1 cellular context compared by ENCODE assay signal in the genomic region with DNA sequence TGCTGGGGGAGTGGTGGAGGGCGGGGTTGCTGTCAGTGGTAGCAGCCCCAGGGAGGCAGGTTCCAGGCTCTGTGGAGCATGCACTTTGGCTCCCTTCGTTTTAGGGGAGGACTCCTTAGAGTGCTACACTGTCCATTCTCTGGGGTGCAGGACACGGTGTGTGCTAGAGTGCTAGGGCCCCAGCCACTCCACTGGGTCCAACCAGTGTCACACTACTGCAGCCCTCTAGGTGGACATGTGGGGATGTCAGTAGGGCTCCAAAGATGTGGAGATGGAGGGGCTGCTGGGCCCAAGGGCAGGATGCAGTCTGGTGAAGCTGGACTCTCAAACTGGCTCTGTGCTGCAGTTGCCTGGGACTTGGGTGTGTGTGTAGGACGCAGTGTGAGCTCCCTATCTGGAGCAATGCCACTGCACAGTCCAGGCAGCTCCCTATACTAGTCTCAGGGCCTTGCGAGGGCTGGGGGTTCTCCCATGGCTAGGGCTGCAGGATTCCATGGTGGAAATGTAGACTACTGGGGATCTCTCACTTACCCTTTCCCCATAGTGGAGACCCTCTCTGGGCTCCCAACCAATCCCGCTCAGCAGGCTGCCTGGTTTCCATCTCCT.
TF ChIP-seq lines count a peak whose summit lies in the region.

No MANE protein-coding gene starts in this region.

TF ChIP-seq in HepG2, 621 proteins besides CTCF, POLR2A, EP300 and RAD21:
- TF ChIP-seq, protein P1, sequence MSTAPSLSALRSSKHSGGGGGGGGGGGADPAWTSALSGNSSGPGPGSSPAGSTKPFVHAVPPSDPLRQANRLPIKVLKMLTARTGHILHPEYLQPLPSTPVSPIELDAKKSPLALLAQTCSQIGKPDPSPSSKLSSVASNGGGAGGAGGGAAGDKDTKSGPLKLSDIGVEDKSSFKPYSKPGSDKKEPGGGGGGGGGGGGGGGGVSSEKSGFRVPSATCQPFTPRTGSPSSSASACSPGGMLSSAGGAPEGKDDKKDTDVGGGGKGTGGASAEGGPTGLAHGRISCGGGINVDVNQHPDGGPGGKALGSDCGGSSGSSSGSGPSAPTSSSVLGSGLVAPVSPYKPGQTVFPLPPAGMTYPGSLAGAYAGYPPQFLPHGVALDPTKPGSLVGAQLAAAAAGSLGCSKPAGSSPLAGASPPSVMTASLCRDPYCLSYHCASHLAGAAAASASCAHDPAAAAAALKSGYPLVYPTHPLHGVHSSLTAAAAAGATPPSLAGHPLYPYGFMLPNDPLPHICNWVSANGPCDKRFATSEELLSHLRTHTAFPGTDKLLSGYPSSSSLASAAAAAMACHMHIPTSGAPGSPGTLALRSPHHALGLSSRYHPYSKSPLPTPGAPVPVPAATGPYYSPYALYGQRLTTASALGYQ (CRISPR knock-in tag; IDR thresholded peaks at IDR 0.05) = no peak
- TF ChIP-seq NONO (IDR thresholded peaks at IDR 0.05) (no peak), NONO (CRISPR knock-in tag; conservative IDR thresholded peaks at IDR 0.05) (no peak), NBN (conservative IDR thresholded peaks at IDR 0.05) (no peak), ZBTB8A (CRISPR knock-in tag; IDR thresholded peaks at IDR 0.05; ENCODE audit: borderline replicate concordance, low read depth) (no peak), DNMT1 (CRISPR knock-in tag; IDR thresholded peaks at IDR 0.05) (no peak), ASH2L (IDR thresholded peaks at IDR 0.05; ENCODE audit: insufficient read length, low read depth, low read length) (no peak), HDAC1 (CRISPR knock-in tag; IDR thresholded peaks at IDR 0.05) (no peak), NR2F2 (IDR thresholded peaks at IDR 0.05; ENCODE audit: borderline replicate concordance, low read depth) (no peak), CEBPG (CRISPR knock-in tag; IDR thresholded peaks at IDR 0.05) (no peak), ZNF350 (CRISPR knock-in tag; IDR thresholded peaks at IDR 0.05; ENCODE audit: borderline replicate concordance, low read depth) (no peak), DPF2 (CRISPR knock-in tag; IDR thresholded peaks at IDR 0.05; ENCODE audit: borderline replicate concordance, low read depth) (no peak), ELF1 (CRISPR knock-in tag; IDR thresholded peaks at IDR 0.05) (no peak)
- TF ChIP-seq, protein P2, sequence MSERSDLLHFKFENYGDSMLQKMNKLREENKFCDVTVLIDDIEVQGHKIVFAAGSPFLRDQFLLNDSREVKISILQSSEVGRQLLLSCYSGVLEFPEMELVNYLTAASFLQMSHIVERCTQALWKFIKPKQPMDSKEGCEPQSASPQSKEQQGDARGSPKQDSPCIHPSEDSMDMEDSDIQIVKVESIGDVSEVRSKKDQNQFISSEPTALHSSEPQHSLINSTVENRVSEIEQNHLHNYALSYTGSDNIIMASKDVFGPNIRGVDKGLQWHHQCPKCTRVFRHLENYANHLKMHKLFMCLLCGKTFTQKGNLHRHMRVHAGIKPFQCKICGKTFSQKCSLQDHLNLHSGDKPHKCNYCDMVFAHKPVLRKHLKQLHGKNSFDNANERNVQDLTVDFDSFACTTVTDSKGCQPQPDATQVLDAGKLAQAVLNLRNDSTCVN (CRISPR knock-in tag; IDR thresholded peaks at IDR 0.05; ENCODE audit: borderline replicate concordance) = no peak
- TF ChIP-seq, protein P3, sequence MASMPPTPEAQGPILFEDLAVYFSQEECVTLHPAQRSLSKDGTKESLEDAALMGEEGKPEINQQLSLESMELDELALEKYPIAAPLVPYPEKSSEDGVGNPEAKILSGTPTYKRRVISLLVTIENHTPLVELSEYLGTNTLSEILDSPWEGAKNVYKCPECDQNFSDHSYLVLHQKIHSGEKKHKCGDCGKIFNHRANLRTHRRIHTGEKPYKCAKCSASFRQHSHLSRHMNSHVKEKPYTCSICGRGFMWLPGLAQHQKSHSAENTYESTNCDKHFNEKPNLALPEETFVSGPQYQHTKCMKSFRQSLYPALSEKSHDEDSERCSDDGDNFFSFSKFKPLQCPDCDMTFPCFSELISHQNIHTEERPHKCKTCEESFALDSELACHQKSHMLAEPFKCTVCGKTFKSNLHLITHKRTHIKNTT (CRISPR knock-in tag; IDR thresholded peaks at IDR 0.05) = no peak
- TF ChIP-seq, protein P4, sequence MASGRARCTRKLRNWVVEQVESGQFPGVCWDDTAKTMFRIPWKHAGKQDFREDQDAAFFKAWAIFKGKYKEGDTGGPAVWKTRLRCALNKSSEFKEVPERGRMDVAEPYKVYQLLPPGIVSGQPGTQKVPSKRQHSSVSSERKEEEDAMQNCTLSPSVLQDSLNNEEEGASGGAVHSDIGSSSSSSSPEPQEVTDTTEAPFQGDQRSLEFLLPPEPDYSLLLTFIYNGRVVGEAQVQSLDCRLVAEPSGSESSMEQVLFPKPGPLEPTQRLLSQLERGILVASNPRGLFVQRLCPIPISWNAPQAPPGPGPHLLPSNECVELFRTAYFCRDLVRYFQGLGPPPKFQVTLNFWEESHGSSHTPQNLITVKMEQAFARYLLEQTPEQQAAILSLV (CRISPR knock-in tag; IDR thresholded peaks at IDR 0.05; ENCODE audit: borderline replicate concordance) = no peak
